In the genomic region with DNA sequence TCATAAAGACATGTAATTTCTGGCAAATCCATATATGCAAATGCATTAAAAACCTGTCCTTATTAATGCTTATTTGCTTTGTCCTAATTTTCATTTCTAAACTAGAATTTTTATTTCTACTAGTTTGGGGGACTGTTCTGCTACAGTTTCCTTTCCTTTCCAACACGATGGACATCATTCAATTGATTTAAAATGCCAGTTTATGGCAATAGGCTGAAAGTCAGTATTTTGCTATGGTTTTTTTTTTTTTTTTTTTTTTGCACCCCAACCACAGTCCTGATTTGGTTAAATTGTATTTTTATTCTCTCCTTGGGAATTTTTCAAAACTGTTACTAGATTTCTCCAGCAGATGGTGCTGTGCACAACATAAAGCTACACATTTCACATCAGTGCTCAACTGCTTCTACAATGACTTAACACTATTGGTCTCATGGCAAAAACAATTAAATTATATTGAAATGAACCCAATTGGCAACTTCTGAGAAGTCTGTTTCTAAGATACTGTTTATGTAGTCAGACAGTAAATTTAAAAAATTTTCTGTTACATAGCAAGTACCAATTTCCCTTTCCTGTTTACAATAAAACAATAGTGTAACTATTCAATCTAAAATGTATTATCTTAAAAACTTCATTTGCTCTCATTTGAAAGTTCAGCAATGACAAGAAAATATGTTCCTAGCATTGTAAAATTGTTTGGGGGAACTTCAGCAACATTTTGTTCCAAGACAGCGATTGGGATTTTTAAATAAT, we compare ENCODE assay signal across 8 cellular contexts.
DNase-seq lines count a peak whose midpoint lies in the region; ATAC-seq and TF ChIP-seq lines count a peak whose summit lies in the region.

No MANE protein-coding gene starts in this region.

- no peaks in the 10 kb centered on the region for H3K4me1 ChIP-seq in spleen

- peaks cover 0 to 6% (median 0%) of the 10 kb centered on the region in 6 donors for H3K36me3 ChIP-seq in spleen

- TF ChIP-seq CTCF in astrocyte of the spinal cord (IDR thresholded peaks at IDR 0.05; ENCODE audit: low read depth, low read length) (peak; percentile 51), spleen (IDR thresholded peaks at IDR 0.05 in 8 of 11, conservative IDR thresholded peaks at IDR 0.05 in 3 of 11) (peak in 9 of 11 experiments; percentile 32 to 67 (median 54))

- no peaks in the 10 kb centered on the region for H3K9me3 ChIP-seq in spleen

- WGBS in spleen, 5 donors: 63 to 77% (median 69%) methylated on average over 2 of the region's 2 CpGs

- H3K4me3 ChIP-seq in astrocyte of the spinal cord (ENCODE audit: low read depth, low read length) (no peak overlapping the region), spleen (no peak overlapping the region)

- no peaks in the 10 kb centered on the region for H3K27me3 ChIP-seq in spleen (replicated peaks in 1 of 7)

- intact Hi-C loops in spleen (cut with DNase I; ENCODE audit: low total_unique reads): loop anchor here (5.0 to 10.0 kb wide), 2 partner anchors 332 to 545 kb away; no protein-coding TSS in a partner anchor

- ATAC-seq in GM21529 (IDR thresholded peaks at IDR 0.05; ENCODE audit: unreplicated experiment): peak; percentile 66
- no peak for ATAC-seq in GM18505 (IDR thresholded peaks at IDR 0.05; ENCODE audit: unreplicated experiment)

- no peak for TF ChIP-seq POLR2A in spleen (IDR thresholded peaks at IDR 0.05)
- TF ChIP-seq POLR2A in GM18505 (IDR thresholded peaks at IDR 0.05; ENCODE audit: borderline replicate concordance, extremely low read depth, insufficient read depth, insufficient read length): no peak

- DNase-seq in COR-L47 (lab: John Stamatoyannopoulos, UW): peak; percentile 21
- peak; percentile 51 for DNase-seq in NCI-H2171 treated with DMSO at 0.1 percent for 48 hours (lab: John Stamatoyannopoulos, UW)
- DNase-seq in astrocyte of the spinal cord (ENCODE audit: low read depth, low spot score): peak; percentile 73
- DNase-seq in iPS DF 4.7 (ENCODE audit: extremely low read depth, low spot score): peak; percentile 41
- no peak for DNase-seq in spleen
- DNase-seq in HuH-7 (ENCODE audit: low spot score): no peak

- H3K27ac ChIP-seq in spleen: no peak overlapping the region

- in situ Hi-C loops in astrocyte of the spinal cord (cut with HindIII; ENCODE audit: low sequenced_read_pairs): no loop called here

Comparison
In these comparisons a context has a peak if more than half of its experiments do, and no peak if none do; other contexts are left out.
1. DNase-seq: peak in COR-L47 (single experiment), NCI-H2171 treated with DMSO at 0.1 percent for 48 hours (single experiment), astrocyte of the spinal cord (single experiment) and iPS DF 4.7 (single experiment); none in spleen (single experiment) and HuH-7 (single experiment).